ENCODE assay signal across 15 cellular contexts in the genomic region with DNA sequence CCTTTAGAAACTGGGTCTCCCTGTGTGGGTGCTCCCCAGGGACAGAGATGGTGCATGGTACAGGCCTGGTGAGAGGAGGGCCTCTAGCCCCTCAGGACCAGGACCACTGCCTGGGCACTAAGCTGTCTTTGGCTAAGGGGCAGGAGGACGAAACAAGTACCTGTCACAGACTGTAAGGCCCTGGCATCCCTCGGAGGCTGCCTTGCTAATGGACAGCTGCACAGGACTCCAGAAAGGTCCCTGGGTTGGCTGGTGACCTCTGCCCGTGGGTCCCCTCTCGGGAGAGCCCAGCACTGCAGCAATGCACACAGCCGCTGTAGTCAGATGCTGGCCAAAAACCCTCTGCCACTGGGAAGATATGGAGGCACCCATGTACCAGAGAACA. TPM values are rescaled to one million over a fixed set of nuclear protein-coding genes. Genes with fewer than 3 reads are reported as not detected.
DNase-seq lines count a peak whose midpoint lies in the region; ATAC-seq, FAIRE-seq and TF ChIP-seq lines count a peak whose summit lies in the region.
"Had no signal": no experiment of that assay in that cellular context is flagged by ENCODE, and none has a peak within 500 bp of the region (broad histone marks: within the 10 kb centered on the region; RNA-seq: fewer than 3 reads in every experiment).

No MANE protein-coding gene starts in this region.

- DNase-seq in GM23248 (no peak), MCF 10A (ENCODE audit: unreplicated experiment) (no peak), HepG2 (ENCODE audit: low spot score) (no peak), NCI-H2107 (lab: John Stamatoyannopoulos, UW) (no peak), HuH-7.5 (ENCODE audit: low spot score) (no peak)
- DNase-seq in stimulated activated effector memory CD8-positive, alpha-beta T cell treated with anti-CD3 and anti-CD28 coated beads, Interleukin-12 subunit alpha, Interleukin-12 subunit beta, amount 100 ng/mL, for 72 hours (ENCODE audit: low spot score in 2 of 2): no peak
- DNase-seq: activated naive CD4-positive, alpha-beta T cell treated with Interleukin-2 at 50 U/mL for 16 hours; endodermal cell; immature natural killer cell; T-helper 17 cell had no signal

- no peaks in the 10 kb centered on the region for H3K9me2 ChIP-seq in GM23248 (ENCODE audit: insufficient read depth)

- in situ Hi-C loops in GM23248 (cut with MboI): no loop called here
- in situ Hi-C loops in HepG2 (cut with HindIII; ENCODE audit: extremely low pct_ligation_motif_present, low pct_unique_long_range_greater_than_20kb): no loop called here

- no peak for FAIRE-seq in HepG2 (lab: Jason Lieb, UNC)
- FAIRE-seq: pancreas had no signal

- peaks cover 8% of the 10 kb centered on the region; the same call in 1 of the 2 replicates for H3F3A ChIP-seq in GM23248 (ENCODE audit: insufficient read depth)

- H4K20me1 ChIP-seq in GM23248 (ENCODE audit: insufficient read depth): no peaks in the 10 kb centered on the region
- H4K20me1 ChIP-seq in HepG2 (ENCODE audit: insufficient read depth, low read length): peaks cover 96% of the 10 kb centered on the region

- peak overlapping the region; percentile 23 for H3K27ac Mint-ChIP-seq in MCF 10A (ENCODE audit: low read depth, unreplicated experiment)
- peak overlapping the region; percentile 48 for H3K27ac Mint-ChIP-seq in stimulated activated effector memory CD8-positive, alpha-beta T cell treated with anti-CD3 and anti-CD28 coated beads, Interleukin-12 subunit alpha, Interleukin-12 subunit beta, amount 100 ng/mL, for 72 hours
- H3K27ac Mint-ChIP-seq: B cell, immature natural killer cell, T-helper 17 cell had no signal

- no peaks in the 10 kb centered on the region for H3K27me3 ChIP-seq in GM23248 (replicated peaks; ENCODE audit: insufficient read depth)
- no peaks in the 10 kb centered on the region for H3K27me3 ChIP-seq in HepG2 (ENCODE audit: control insufficient read depth in 1 of 2, insufficient read depth in 2 of 2, low read length in 2 of 2)
- H3K27me3 ChIP-seq: pancreas had no signal

- H3K4me2 ChIP-seq in GM23248 (ENCODE audit: unreplicated experiment) (no peak overlapping the region), HepG2 (ENCODE audit: low read depth, low read length) (no peak overlapping the region)

- no peaks in the 10 kb centered on the region for H3K36me3 Mint-ChIP-seq in MCF 10A (ENCODE audit: insufficient read depth, unreplicated experiment)
- no peaks in the 10 kb centered on the region for H3K36me3 Mint-ChIP-seq in stimulated activated effector memory CD8-positive, alpha-beta T cell treated with anti-CD3 and anti-CD28 coated beads, Interleukin-12 subunit alpha, Interleukin-12 subunit beta, amount 100 ng/mL, for 72 hours
- H3K36me3 Mint-ChIP-seq: immature natural killer cell had no signal

- H3K36me3 ChIP-seq in GM23248 (ENCODE audit: low read depth) (no peaks in the 10 kb centered on the region), HepG2 (replicated peaks in 1 of 2; ENCODE audit: control insufficient read depth in 1 of 2, insufficient read depth in 2 of 2, low read length in 2 of 2) (peaks cover 51 to 84% of the 10 kb centered on the region in 2 experiments)
- H3K36me3 ChIP-seq: pancreas had no signal

- BruUV-seq in MCF 10A (replicated peaks; lab: Mats Ljungman, UMichigan) (no TSS peak), HepG2 (replicated peaks; lab: Mats Ljungman, UMichigan) (no TSS peak)

- H2AFZ ChIP-seq in GM23248 (no peak overlapping the region), HepG2 (ENCODE audit: low read length) (no peak overlapping the region)

- no peak for TF ChIP-seq POLR2A in HepG2 (IDR thresholded peaks at IDR 0.05; ENCODE audit: insufficient read depth in 1 of 2, low read depth in 2 of 2, low read length in 2 of 2)

- TF ChIP-seq RAD21 in HepG2 (CRISPR knock-in tag; IDR thresholded peaks at IDR 0.05): no peak

- H3K9ac ChIP-seq in GM23248 (peak overlapping the region; percentile 87; the same call in 1 of the 2 replicates), HepG2 (ENCODE audit: insufficient read depth, low read depth, low read length) (no peak overlapping the region)

- POLR2A ChIA-PET in MCF 10A (lab: Yijun Ruan, JAX) (interaction anchor here (0.7 to 1.1 kb wide), 3 partner anchors 44 to 974 kb away, joined by 3 to 4 read pairs (median 3); no protein-coding TSS in a partner anchor), HepG2 (lab: Yijun Ruan, JAX) (no interaction called here)

- H3K4me1 Mint-ChIP-seq in MCF 10A (ENCODE audit: insufficient read depth, unreplicated experiment): peaks cover 51% of the 10 kb centered on the region
- peaks cover 24% of the 10 kb centered on the region for H3K4me1 Mint-ChIP-seq in stimulated activated effector memory CD8-positive, alpha-beta T cell treated with anti-CD3 and anti-CD28 coated beads, Interleukin-12 subunit alpha, Interleukin-12 subunit beta, amount 100 ng/mL, for 72 hours

- H3K4me1 ChIP-seq in GM23248 (ENCODE audit: insufficient read depth) (peaks cover 40% of the 10 kb centered on the region), HepG2 (ENCODE audit: insufficient read depth, low read length) (peaks cover 64% of the 10 kb centered on the region)

- H3K4me3 ChIP-seq in GM23248 (no peak overlapping the region), HepG2 (replicated peaks in 1 of 3; ENCODE audit: insufficient read depth in 1 of 3, low read depth in 2 of 3, low read length in 3 of 3) (no peak overlapping the region)
- H3K4me3 ChIP-seq: pancreas had no signal

- no peaks in the 10 kb centered on the region for H3K27me3 Mint-ChIP-seq in MCF 10A (ENCODE audit: insufficient read depth, unreplicated experiment)
- H3K27me3 Mint-ChIP-seq: B cell, T-helper 17 cell had no signal

- TF ChIP-seq CTCF in MCF 10A (IDR thresholded peaks at IDR 0.05; ENCODE audit: unreplicated experiment): no peak
- no peak for TF ChIP-seq CTCF in HepG2 (CRISPR knock-in tag; IDR thresholded peaks at IDR 0.05)

- H3K27ac ChIP-seq in GM23248 (peak overlapping the region; percentile 94), HepG2 (ENCODE audit: extremely low read length, insufficient read depth, low read length) (no peak overlapping the region)

- H3K4me3 Mint-ChIP-seq in MCF 10A (ENCODE audit: unreplicated experiment): no peak overlapping the region
- no peak overlapping the region for H3K4me3 Mint-ChIP-seq in stimulated activated effector memory CD8-positive, alpha-beta T cell treated with anti-CD3 and anti-CD28 coated beads, Interleukin-12 subunit alpha, Interleukin-12 subunit beta, amount 100 ng/mL, for 72 hours
- H3K4me3 Mint-ChIP-seq: B cell, endodermal cell, immature natural killer cell, T-helper 17 cell had no signal

- peaks cover 52% of the 10 kb centered on the region for H3K79me2 ChIP-seq in GM23248 (ENCODE audit: insufficient read depth)
- H3K79me2 ChIP-seq in HepG2 (ENCODE audit: insufficient read depth, low read length): peaks cover 100% of the 10 kb centered on the region

- TF ChIP-seq EP300 in HepG2 (IDR thresholded peaks at IDR 0.05; ENCODE audit: low read depth in 2 of 2, low read length in 2 of 2) (no peak), HepG2 (CRISPR knock-in tag; IDR thresholded peaks at IDR 0.05; ENCODE audit: borderline replicate concordance) (no peak)

- ATAC-seq in HepG2 (no peak), HG02938 (IDR thresholded peaks at IDR 0.05; ENCODE audit: unreplicated experiment) (no peak), HG03469 (IDR thresholded peaks at IDR 0.05; ENCODE audit: unreplicated experiment) (no peak)
- no peak for ATAC-seq in stimulated activated effector memory CD8-positive, alpha-beta T cell treated with anti-CD3 and anti-CD28 coated beads, Interleukin-12 subunit alpha, Interleukin-12 subunit beta, amount 100 ng/mL, for 72 hours
- ATAC-seq: activated CD4-positive, CD25-positive, alpha-beta regulatory T cell treated with anti-CD3 and anti-CD28 coated beads, Interleukin-2, amount 50 U/mL, for 24 hours; T-helper 17 cell had no signal

- H3K9me3 Mint-ChIP-seq in MCF 10A (ENCODE audit: unreplicated experiment): no peaks in the 10 kb centered on the region
- H3K9me3 Mint-ChIP-seq in stimulated activated effector memory CD8-positive, alpha-beta T cell treated with anti-CD3 and anti-CD28 coated beads, Interleukin-12 subunit alpha, Interleukin-12 subunit beta, amount 100 ng/mL, for 72 hours: no peaks in the 10 kb centered on the region
- H3K9me3 Mint-ChIP-seq: endodermal cell, immature natural killer cell had no signal

- CTCF ChIA-PET in MCF 10A (lab: Yijun Ruan, JAX) (interaction anchor here (0.6 to 1.5 kb wide), 3 partner anchors 119 to 280 kb away, joined by 4 read pairs; no protein-coding TSS in a partner anchor), HepG2 (lab: Yijun Ruan, JAX; ENCODE audit: low intra/inter-chr PET ratio, low total read pairs) (no interaction called here)

- 94 to 100% methylated on average over 5 of the region's 5 CpGs for WGBS in GM23248 (ENCODE audit: low coverage in 1 of 2, low lambda C conversion rate in 2 of 2, missing lambda C conversion rate in 2 of 2), 2 experiments
- WGBS in HepG2 (ENCODE audit: low lambda C conversion rate): 81% methylated on average over 5 of the region's 5 CpGs

- intact Hi-C loops in MCF 10A (cut with micrococcal nuclease) (loop anchor here (2.0 to 10.0 kb wide), 2 partner anchors 44 to 240 kb away; no protein-coding TSS in a partner anchor), HepG2 (cut with micrococcal nuclease; ENCODE audit: unreplicated experiment) (no loop called here)

- H3K9me3 ChIP-seq in GM23248 (ENCODE audit: low read depth) (no peaks in the 10 kb centered on the region), HepG2 (ENCODE audit: low read length) (no peaks in the 10 kb centered on the region)
- H3K9me3 ChIP-seq: pancreas had no signal

RNA-seq across cellular contexts. Expression of a gene that starts 14.3 kb away (rescaled TPM):
- 27.3 and 35.8 TPM in 2 replicates for total RNA-seq in GM23248 (2014; rRNA removed; shearing (Covaris generic))
- polyA plus RNA-seq in GM23248 (2016; fragmentation: Nextera tagmentation; extraction: Ambion mirVana) (3.3 and 4.0 TPM in 2 replicates), HepG2 (2011; rRNA removed) (34.5 and 42.2 TPM in 2 replicates)
- total RNA-seq in MCF 10A (2022) (9.6 and 11.4 TPM in 2 replicates), HepG2 (2016; rRNA removed; fragmentation: Illumina TruSeq; extraction: Trizol) (68.4 and 84.6 TPM in 2 replicates)
- 8.0 TPM in 2 replicates for total RNA-seq in HepG2 (2016; cell fraction: cytosol; rRNA removed; fragmentation: Illumina TruSeq; extraction: Trizol; ENCODE audit: low read depth)
- total RNA-seq in HepG2 (2016; cell fraction: insoluble cytoplasmic fraction; rRNA removed; fragmentation: Illumina TruSeq; extraction: Trizol): 60.2 and 86.4 TPM in 2 replicates
- 38.4 and 40.3 TPM in 2 replicates for total RNA-seq in HepG2 (2016; cell fraction: membrane; rRNA removed; fragmentation: Illumina TruSeq; extraction: Trizol)
- total RNA-seq in HepG2 (2016; cell fraction: nucleus; rRNA removed; fragmentation: Illumina TruSeq; extraction: Trizol): 59.1 and 66.3 TPM in 2 replicates
- polyA plus RNA-seq in HepG2 (2011; cell fraction: cytosol; rRNA removed): 35.2 and 53.7 TPM in 2 replicates
- 38.8 and 44.3 TPM in 2 replicates for polyA plus RNA-seq in HepG2 (2011; cell fraction: nucleus; rRNA removed)
- polyA plus RNA-seq in HepG2 (2012): 50.2 and 79.5 TPM in 2 replicates
- 5.2 and 5.6 TPM in 2 replicates for polyA plus RNA-seq in HepG2 (2016; cell fraction: cytosol; fragmentation: Illumina TruSeq; extraction: Trizol; ENCODE audit: low read depth)
- 70.3 and 83.1 TPM in 2 replicates for polyA plus RNA-seq in HepG2 (2016; cell fraction: insoluble cytoplasmic fraction; fragmentation: Illumina TruSeq; extraction: Trizol; ENCODE audit: low read depth)
- 24.6 and 27.0 TPM in 2 replicates for polyA plus RNA-seq in HepG2 (2016; cell fraction: membrane; fragmentation: Illumina TruSeq; extraction: Trizol; ENCODE audit: low read depth)
- polyA plus RNA-seq in HepG2 (2016; cell fraction: nucleus; fragmentation: Illumina TruSeq; extraction: Trizol; ENCODE audit: insufficient read depth, low read depth): 106 and 113 TPM in 2 replicates
- 7.6 and 148 TPM in 2 replicates for polyA minus RNA-seq in HepG2 (2011; rRNA and poly(A)+ RNA removed; ENCODE audit: low replicate concordance)
- 47.4 and 52.3 TPM in 2 replicates for polyA minus RNA-seq in HepG2 (2011; cell fraction: cytosol; rRNA and poly(A)+ RNA removed)
- polyA minus RNA-seq in HepG2 (2011; cell fraction: nucleus; rRNA and poly(A)+ RNA removed): 39.0 and 60.8 TPM in 2 replicates
